Comparison of ENCODE assay signal across 21 cellular contexts in genomic region chr3:63655519-63655918, GRCh38. TPM values are rescaled to one million over a fixed set of nuclear protein-coding genes. Genes with fewer than 3 reads are reported as not detected.
A peak's percentile ranks its signal among the peaks of the same experiment; 100 is the strongest.
DNase-seq lines count a peak whose midpoint lies in the region; ATAC-seq, FAIRE-seq and TF ChIP-seq lines count a peak whose summit lies in the region.
"Had no signal": no experiment of that assay in that cellular context is flagged by ENCODE, and none has a peak within 500 bp of the region (broad histone marks: within the 10 kb centered on the region; RNA-seq: fewer than 3 reads in every experiment).

No MANE protein-coding gene starts in this region.

- TF ChIP-seq CTCF in AG09309 (IDR thresholded peaks at IDR 0.05; ENCODE audit: control insufficient read depth, insufficient read depth, low read depth, low read length, missing control alignments) (no peak), brain microvascular endothelial cell (IDR thresholded peaks at IDR 0.05; ENCODE audit: low read depth, low read length, missing control alignments) (no peak), nephron progenitor cell (IDR thresholded peaks at IDR 0.05) (no peak), HepG2 (CRISPR knock-in tag; IDR thresholded peaks at IDR 0.05) (no peak)

- in situ Hi-C loops in brain microvascular endothelial cell (cut with HindIII; ENCODE audit: low pct_ligation_motif_present, low sequenced_read_pairs), result no loop called here
- in situ Hi-C loops in HepG2 (cut with HindIII; ENCODE audit: extremely low pct_ligation_motif_present, low pct_unique_long_range_greater_than_20kb), result no loop called here

- no peaks in the 10 kb centered on the region for H3K9me3 ChIP-seq in HepG2 (ENCODE audit: low read length)
- H3K9me3 ChIP-seq: adrenal gland, BLaER1, pancreas, Peyer's patch had no signal

- H3K4me1 Mint-ChIP-seq in nephron progenitor cell, result peaks cover 12% of the 10 kb centered on the region
- H3K4me1 Mint-ChIP-seq: immature natural killer cell had no signal

- H3K27me3 ChIP-seq in brain microvascular endothelial cell (replicated peaks) (no peaks in the 10 kb centered on the region), HepG2 (ENCODE audit: control insufficient read depth in 1 of 2, insufficient read depth in 2 of 2, low read length in 2 of 2) (no peaks in the 10 kb centered on the region)
- H3K27me3 ChIP-seq: adrenal gland, BLaER1, pancreas, Peyer's patch had no signal

- no peak overlapping the region for H3K4me3 Mint-ChIP-seq in nephron progenitor cell
- H3K4me3 Mint-ChIP-seq: immature natural killer cell had no signal

- no peak overlapping the region for H3K4me2 ChIP-seq in HepG2 (ENCODE audit: low read depth, low read length)
- H3K4me2 ChIP-seq: BLaER1 had no signal

- TF ChIP-seq EP300 in HepG2 (IDR thresholded peaks at IDR 0.05; ENCODE audit: low read depth in 2 of 2, low read length in 2 of 2), result no peak
- no peak for TF ChIP-seq EP300 in HepG2 (CRISPR knock-in tag; IDR thresholded peaks at IDR 0.05; ENCODE audit: borderline replicate concordance)

- peak overlapping the region; percentile 38 for H3K27ac Mint-ChIP-seq in nephron progenitor cell
- H3K27ac Mint-ChIP-seq: immature natural killer cell had no signal

- H3K27ac ChIP-seq in brain microvascular endothelial cell (peak overlapping the region; percentile 64), HepG2 (ENCODE audit: extremely low read length, insufficient read depth, low read length) (no peak overlapping the region)
- H3K27ac ChIP-seq: adrenal gland, BLaER1, pancreas, Peyer's patch had no signal

- ATAC-seq in HepG2 (no peak), GM21515 (IDR thresholded peaks at IDR 0.05; ENCODE audit: unreplicated experiment) (no peak)
- ATAC-seq: pancreas had no signal

- no peaks in the 10 kb centered on the region for H3K27me3 Mint-ChIP-seq in nephron progenitor cell (ENCODE audit: low read depth, poor library complexity)

- 0% methylated on average over 4 of the region's 4 CpGs for WGBS in HepG2 (ENCODE audit: low lambda C conversion rate)

- H3K36me3 Mint-ChIP-seq in nephron progenitor cell (ENCODE audit: low read depth), result no peaks in the 10 kb centered on the region
- H3K36me3 Mint-ChIP-seq: immature natural killer cell had no signal

- no peak overlapping the region for H2AFZ ChIP-seq in HepG2 (ENCODE audit: low read length)

- no peaks in the 10 kb centered on the region for H3K79me2 ChIP-seq in HepG2 (ENCODE audit: insufficient read depth, low read length)

- no peaks in the 10 kb centered on the region for H4K20me1 ChIP-seq in HepG2 (ENCODE audit: insufficient read depth, low read length)
- H4K20me1 ChIP-seq: BLaER1 had no signal

- DNase-seq in AG09309 (ENCODE audit: low read depth) (peak; percentile 90), HTR-8/SVneo (ENCODE audit: insufficient read length, low spot score) (peak; percentile 27), brain microvascular endothelial cell (peak; percentile 89), nephron progenitor cell (no peak), HepG2 (ENCODE audit: low spot score) (no peak), NCI-H2107 treated with DMSO at 0.1 percent for 48 hours (lab: John Stamatoyannopoulos, UW; ENCODE audit: unreplicated experiment) (no peak), DMS153 (lab: John Stamatoyannopoulos, UW) (no peak)
- DNase-seq: activated CD4-positive, alpha-beta T cell treated with anti-CD3 and anti-CD28 coated beads for 48 hours; activated T-cell treated with anti-CD3 and anti-CD28 coated beads, Interleukin-2, amount 50 U/mL, for 48 hours; adrenal gland; DND-41; immature natural killer cell; KBM-7; midbrain; NCI-H524 treated with DMSO at 0.1 percent for 48 hours; pancreas; Peyer's patch; T-helper 2 cell had no signal

- no peak overlapping the region for H3K9ac ChIP-seq in HepG2 (ENCODE audit: insufficient read depth, low read depth, low read length)
- H3K9ac ChIP-seq: BLaER1 had no signal

- FAIRE-seq in HTR-8/SVneo (lab: Jason Lieb, UNC) (peak; percentile 20), HepG2 (lab: Jason Lieb, UNC) (no peak)
- FAIRE-seq: frontal cortex, pancreas had no signal

- intact Hi-C loops in HepG2 (cut with micrococcal nuclease; ENCODE audit: unreplicated experiment), result no loop called here

- H3K36me3 ChIP-seq in brain microvascular endothelial cell (replicated peaks) (no peaks in the 10 kb centered on the region), HepG2 (replicated peaks in 1 of 2; ENCODE audit: control insufficient read depth in 1 of 2, insufficient read depth in 2 of 2, low read length in 2 of 2) (no peaks in the 10 kb centered on the region)
- H3K36me3 ChIP-seq: adrenal gland, BLaER1, pancreas, Peyer's patch had no signal

- no peaks in the 10 kb centered on the region for H3K4me1 ChIP-seq in HepG2 (ENCODE audit: insufficient read depth, low read length)
- H3K4me1 ChIP-seq: adrenal gland, BLaER1, pancreas, Peyer's patch had no signal

- peaks cover 5% of the 10 kb centered on the region for H3K9me3 Mint-ChIP-seq in nephron progenitor cell

- BruUV-seq in HepG2 (replicated peaks; lab: Mats Ljungman, UMichigan), result no TSS peak

- CTCF ChIA-PET in HepG2 (lab: Yijun Ruan, JAX; ENCODE audit: low intra/inter-chr PET ratio, low total read pairs), result no interaction called here

- POLR2A ChIA-PET in HepG2 (lab: Yijun Ruan, JAX), result no interaction called here

- H3K4me3 ChIP-seq in AG09309 (ENCODE audit: control insufficient read depth, low read depth, low read length) (no peak overlapping the region), brain microvascular endothelial cell (ENCODE audit: low read depth, low read length) (no peak overlapping the region), HepG2 (replicated peaks in 1 of 3; ENCODE audit: insufficient read depth in 1 of 3, low read depth in 2 of 3, low read length in 3 of 3) (no peak overlapping the region)
- H3K4me3 ChIP-seq: adrenal gland, BLaER1, pancreas, Peyer's patch had no signal

- TF ChIP-seq RAD21 in HepG2 (CRISPR knock-in tag; IDR thresholded peaks at IDR 0.05), result no peak

- TF ChIP-seq POLR2A in HepG2 (IDR thresholded peaks at IDR 0.05; ENCODE audit: insufficient read depth in 1 of 2, low read depth in 2 of 2, low read length in 2 of 2), result no peak

TF ChIP-seq in HepG2, 621 proteins besides CTCF, POLR2A, EP300 and RAD21 (continues in another document):
- no peak for TF ChIP-seq HNF1B (CRISPR knock-in tag; IDR thresholded peaks at IDR 0.05)
- no peak for TF ChIP-seq ZBTB8A (CRISPR knock-in tag; IDR thresholded peaks at IDR 0.05; ENCODE audit: borderline replicate concordance, low read depth)
- TF ChIP-seq, protein P1, sequence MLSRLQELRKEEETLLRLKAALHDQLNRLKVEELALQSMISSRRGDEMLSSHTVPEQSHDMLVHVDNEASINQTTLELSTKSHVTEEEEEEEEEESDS (CRISPR knock-in tag; IDR thresholded peaks at IDR 0.05; ENCODE audit: borderline replicate concordance), result no peak
- TF ChIP-seq JUN (CRISPR knock-in tag; IDR thresholded peaks at IDR 0.05), result no peak
- TF ChIP-seq RXRB (CRISPR knock-in tag; IDR thresholded peaks at IDR 0.05; ENCODE audit: borderline replicate concordance), result no peak
- no peak for TF ChIP-seq HMGA1 (CRISPR knock-in tag; conservative IDR thresholded peaks at IDR 0.05)
- TF ChIP-seq ZNF670 (CRISPR knock-in tag; IDR thresholded peaks at IDR 0.05; ENCODE audit: borderline replicate concordance), result no peak
- TF ChIP-seq TFDP2 (CRISPR knock-in tag; IDR thresholded peaks at IDR 0.05), result no peak
- no peak for TF ChIP-seq ZBTB21 (CRISPR knock-in tag; IDR thresholded peaks at IDR 0.05)

RNA-seq across cellular contexts. Expression of gene SNTN, which starts 3.0 kb away (rescaled TPM):
- not detected in 2 replicates for total RNA-seq in HepG2 (2016; rRNA removed; fragmentation: Illumina TruSeq; extraction: Trizol)
- not detected in 2 replicates for total RNA-seq in HepG2 (2016; cell fraction: cytosol; rRNA removed; fragmentation: Illumina TruSeq; extraction: Trizol; ENCODE audit: low read depth)
- not detected in 2 replicates for total RNA-seq in HepG2 (2016; cell fraction: insoluble cytoplasmic fraction; rRNA removed; fragmentation: Illumina TruSeq; extraction: Trizol)
- total RNA-seq in HepG2 (2016; cell fraction: membrane; rRNA removed; fragmentation: Illumina TruSeq; extraction: Trizol), result not detected in 2 replicates
- not detected in 2 replicates for total RNA-seq in HepG2 (2016; cell fraction: nucleus; rRNA removed; fragmentation: Illumina TruSeq; extraction: Trizol)
- polyA plus RNA-seq in HepG2 (2011; rRNA removed), result not detected in 2 replicates
- polyA plus RNA-seq in HepG2 (2011; cell fraction: cytosol; rRNA removed), result not detected in 2 replicates
- polyA plus RNA-seq in HepG2 (2011; cell fraction: nucleus; rRNA removed), result not detected in 2 replicates
- not detected in 2 replicates for polyA plus RNA-seq in HepG2 (2012)
- not detected in 2 replicates for polyA plus RNA-seq in HepG2 (2016; cell fraction: cytosol; fragmentation: Illumina TruSeq; extraction: Trizol; ENCODE audit: low read depth)
- polyA plus RNA-seq in HepG2 (2016; cell fraction: insoluble cytoplasmic fraction; fragmentation: Illumina TruSeq; extraction: Trizol; ENCODE audit: low read depth), result not detected in 2 replicates
- polyA plus RNA-seq in HepG2 (2016; cell fraction: membrane; fragmentation: Illumina TruSeq; extraction: Trizol; ENCODE audit: low read depth), result not detected in 2 replicates
- not detected in 2 replicates for polyA plus RNA-seq in HepG2 (2016; cell fraction: nucleus; fragmentation: Illumina TruSeq; extraction: Trizol; ENCODE audit: insufficient read depth, low read depth)
- polyA minus RNA-seq in HepG2 (2011; rRNA and poly(A)+ RNA removed; ENCODE audit: low replicate concordance), result not detected in 2 replicates
- polyA minus RNA-seq in HepG2 (2011; cell fraction: cytosol; rRNA and poly(A)+ RNA removed), result not detected in 2 replicates
- polyA minus RNA-seq in HepG2 (2011; cell fraction: nucleus; rRNA and poly(A)+ RNA removed), result not detected in 2 replicates
- total RNA-seq: adrenal gland, frontal cortex, Peyer's patch had no signal
- polyA plus RNA-seq: adrenal gland, immature natural killer cell, pancreas had no signal

Comparison
In these comparisons a context has a peak if more than half of its experiments do, and no peak if none do; other contexts are left out.
1. DNase-seq: peak in AG09309 (single experiment), HTR-8/SVneo (single experiment) and brain microvascular endothelial cell (single experiment); none in nephron progenitor cell (single experiment), HepG2 (single experiment), NCI-H2107 treated with DMSO at 0.1 percent for 48 hours (single experiment) and DMS153 (single experiment).